7 cellular contexts compared by ENCODE assay signal in the genomic region with DNA sequence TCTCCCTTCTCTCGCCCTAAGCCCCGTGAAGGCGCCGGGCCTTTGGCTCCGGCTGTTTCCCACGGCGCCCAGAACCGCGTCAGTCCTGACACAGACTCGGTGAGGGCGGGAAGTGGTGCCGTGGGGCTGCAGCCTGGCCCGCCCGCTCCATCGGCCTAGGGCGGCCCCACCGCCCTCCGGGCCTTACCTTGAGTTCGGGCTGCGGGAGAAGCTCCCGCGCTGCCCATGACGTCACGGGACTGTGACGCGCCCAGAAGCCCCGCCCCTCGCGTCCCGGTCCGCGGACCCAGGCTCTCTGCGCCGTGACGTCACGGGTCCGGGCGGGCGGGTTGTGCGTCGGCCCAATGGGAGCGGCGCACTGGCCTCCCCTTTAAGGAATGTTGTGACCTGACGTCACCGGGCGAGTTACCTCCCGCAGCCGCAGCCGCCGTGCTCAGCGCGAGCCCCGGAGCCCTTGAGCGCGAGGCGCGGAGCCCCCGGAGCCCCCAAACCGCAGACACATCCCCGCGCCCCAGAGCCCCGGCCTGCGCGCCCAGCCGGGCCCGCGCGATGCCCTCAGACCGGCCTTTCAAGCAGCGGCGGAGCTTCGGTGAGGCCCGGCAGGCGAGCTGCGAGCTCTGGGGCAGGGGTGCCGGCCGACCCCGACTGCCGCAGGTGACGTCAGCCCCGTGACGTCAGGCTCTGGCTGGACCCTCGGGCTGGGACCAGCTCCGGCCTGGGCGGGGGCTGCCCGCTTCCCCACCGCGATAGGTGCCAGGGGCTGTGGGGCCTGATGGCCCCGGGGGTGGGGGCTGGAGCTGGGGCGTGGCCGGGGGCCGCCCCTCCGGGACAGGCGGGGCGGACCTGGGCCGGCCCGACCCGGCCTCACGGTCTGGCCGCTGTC. TPM values are rescaled to one million over a fixed set of nuclear protein-coding genes. Genes with fewer than 3 reads are reported as not detected.
DNase-seq lines count a peak whose midpoint lies in the region; ATAC-seq and TF ChIP-seq lines count a peak whose summit lies in the region.

Gene MAP1LC3A, plus strand, starts transcription at position 399 of the 883 bp plus-strand sequence. Its CDS starts 151 bp downstream, at position 550.

- peaks cover 15% of the 10 kb centered on the region for H3K4me1 ChIP-seq in skeletal muscle satellite cell (ENCODE audit: control insufficient read depth, insufficient read depth, low read length)

- no peak for TF ChIP-seq CTCF in cardiac fibroblast (IDR thresholded peaks at IDR 0.05; ENCODE audit: low read depth, low read length)

- peak within 1 kb of the TSS; percentile 91 for H3K9ac ChIP-seq in skeletal muscle satellite cell (ENCODE audit: low read depth, low read length)

- ATAC-seq in GM18907 (IDR thresholded peaks at IDR 0.05; ENCODE audit: unreplicated experiment) = peak; percentile 59
- no peak for ATAC-seq in HG03469 (IDR thresholded peaks at IDR 0.05; ENCODE audit: unreplicated experiment)

- no peaks in the 10 kb centered on the region for H3K27me3 ChIP-seq in skeletal muscle satellite cell (ENCODE audit: control insufficient read depth, insufficient read depth, low read length)

- H3K36me3 ChIP-seq in skeletal muscle satellite cell (ENCODE audit: insufficient read depth, low read length) = peaks cover 4% of the 10 kb centered on the region

- no peaks in the 10 kb centered on the region for H3K9me3 ChIP-seq in skeletal muscle satellite cell (replicated peaks; ENCODE audit: low read length)

- peak; percentile 91 for DNase-seq in activated CD4-positive, CD25-positive, alpha-beta regulatory T cell treated with anti-CD3 and anti-CD28 coated beads, Interleukin-2, amount 50 U/mL, for 16 hours (ENCODE audit: low read depth, low spot score)
- peak; percentile 96 to 98 for DNase-seq in cardiac fibroblast (ENCODE audit: low read depth in 2 of 2)
- peak; percentile 97 for DNase-seq in iPS-NIHi11 (ENCODE audit: low spot score)

- no peak for TF ChIP-seq RAD21 in Ishikawa (IDR thresholded peaks at IDR 0.05; ENCODE audit: low read depth)

- H3K4me3 ChIP-seq in cardiac fibroblast (replicated peaks in 1 of 2; ENCODE audit: low read depth in 2 of 2, low read length in 2 of 2) (peak within 1 kb of the TSS; percentile 68 to 71), skeletal muscle satellite cell (ENCODE audit: low read length) (peak within 1 kb of the TSS; percentile 95)

- TF ChIP-seq EP300 in Ishikawa (IDR thresholded peaks at IDR 0.05; ENCODE audit: borderline replicate concordance) = no peak

- peak within 1 kb of the TSS; percentile 85 for H3K4me2 ChIP-seq in skeletal muscle satellite cell (ENCODE audit: low read length)

TF ChIP-seq in Ishikawa, 13 proteins besides CTCF, POLR2A, EP300 and RAD21:
- TF ChIP-seq ZBTB7A (IDR thresholded peaks at IDR 0.05; ENCODE audit: low read depth) (peak; percentile 24; the same call in 1 of the 2 replicates), TCF12 (IDR thresholded peaks at IDR 0.05; ENCODE audit: low read depth) (0 out of 2 replicates have a peak, but pooled peaks have one; percentile 17), CREB1 (IDR thresholded peaks at IDR 0.05; ENCODE audit: low read depth) (peak; percentile 89), NFIC (IDR thresholded peaks at IDR 0.05) (no peak)
- TF ChIP-seq, protein P1, sequence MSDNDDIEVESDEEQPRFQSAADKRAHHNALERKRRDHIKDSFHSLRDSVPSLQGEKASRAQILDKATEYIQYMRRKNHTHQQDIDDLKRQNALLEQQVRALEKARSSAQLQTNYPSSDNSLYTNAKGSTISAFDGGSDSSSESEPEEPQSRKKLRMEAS (IDR thresholded peaks at IDR 0.05) = peak; percentile 62

RNA-seq across cellular contexts. Expression of gene MAP1LC3A, which starts in this region (rescaled TPM):
- 11.7 and 26.0 TPM in 2 replicates for total RNA-seq in skeletal muscle satellite cell (2012; rRNA removed)
